25 cellular contexts compared by ENCODE assay signal in the genomic region with DNA sequence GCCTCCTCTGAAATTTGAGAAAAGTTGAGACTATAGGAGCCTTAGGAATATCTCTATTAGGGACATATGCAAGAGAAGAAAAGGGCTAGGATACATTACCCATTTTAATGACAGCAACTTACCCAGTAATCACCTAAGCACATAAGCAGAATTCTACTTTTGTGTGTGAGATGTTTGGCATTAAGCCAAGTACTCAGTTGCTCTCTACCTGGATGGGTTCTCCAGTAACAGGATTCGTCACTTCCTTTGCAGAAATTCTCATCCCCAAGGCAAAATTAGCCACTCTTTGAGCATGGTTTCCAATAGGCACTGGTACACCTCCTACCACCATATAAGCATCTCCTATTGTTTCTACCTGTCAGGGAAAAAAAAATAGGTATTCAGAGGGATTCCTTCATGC.
"Had no signal": no experiment of that assay in that cellular context is flagged by ENCODE, and none has a peak within 500 bp of the region (broad histone marks: within the 10 kb centered on the region; RNA-seq: fewer than 3 reads in every experiment).

No MANE protein-coding gene starts in this region.

- H3K36me3 ChIP-seq: gastrocnemius medialis, vagina had no signal

- H3K4me3 Mint-ChIP-seq: activated T-cell treated with anti-CD3 and anti-CD28 coated beads, Interleukin-2, amount 50 U/mL, for 24 hours; activated T-helper 17 cell treated with anti-CD3 and anti-CD28 coated beads, Interleukin-2, amount 50 U/mL, for 72 hours; brain; mesothelial cell of epicardium; naive thymus-derived CD8-positive, alpha-beta T cell had no signal

- ATAC-seq: activated naive CD4-positive, alpha-beta T cell treated with anti-CD3 and anti-CD28 coated beads, Interleukin-2, amount 50 U/mL, for 72 hours; activated T-helper 17 cell treated with anti-CD3 and anti-CD28 coated beads, Interleukin-2, amount 50 U/mL, for 72 hours; esophagus mucosa; gastrocnemius medialis; left ventricle myocardium superior; naive thymus-derived CD8-positive, alpha-beta T cell had no signal

- H3K27ac ChIP-seq: gastrocnemius medialis, testis, vagina had no signal

- DNase-seq: activated CD4-positive, alpha-beta T cell treated with anti-CD3 and anti-CD28 coated beads for 1 hour; activated CD4-positive, alpha-beta T cell treated with anti-CD3 and anti-CD28 coated beads, Interleukin-2, amount 50 U/mL, for 4 hours; activated CD8-positive, alpha-beta memory T cell treated with anti-CD3 and anti-CD28 coated beads for 24 hours; activated CD8-positive, alpha-beta memory T cell treated with anti-CD3 and anti-CD28 coated beads, Interleukin-2, amount 50 U/mL, for 4 hours; activated T-cell treated with anti-CD3 and anti-CD28 coated beads, Interleukin-2, amount 50 U/mL, for 24 hours; aorta; central memory CD4-positive, alpha-beta T cell; effector memory CD4-positive, alpha-beta T cell; gastrocnemius medialis; hypothalamus; left ventricle myocardium superior; mammary epithelial cell; naive thymus-derived CD8-positive, alpha-beta T cell; retina; stimulated activated CD4-positive, alpha-beta T cell treated with anti-CD3 and anti-CD28 coated beads, Interleukin-2, amount 100 ng/mL, for 48 hours; stimulated activated naive CD4-positive, alpha-beta T cell; testis; trophoblast cell had no signal

- H3K36me3 Mint-ChIP-seq: activated naive CD4-positive, alpha-beta T cell treated with anti-CD3 and anti-CD28 coated beads, Interleukin-2, amount 50 U/mL, for 72 hours had no signal

- H3K4me1 Mint-ChIP-seq: activated T-helper 17 cell treated with anti-CD3 and anti-CD28 coated beads, Interleukin-2, amount 50 U/mL, for 72 hours; mesothelial cell of epicardium; naive thymus-derived CD8-positive, alpha-beta T cell had no signal

- H3K4me3 ChIP-seq: gastrocnemius medialis, testis, vagina had no signal

- H3K9me3 ChIP-seq: testis, vagina had no signal

- H3K27me3 ChIP-seq: gastrocnemius medialis, testis, vagina had no signal

- H3K4me1 ChIP-seq: gastrocnemius medialis, testis, vagina had no signal

- H3K27ac Mint-ChIP-seq: activated naive CD4-positive, alpha-beta T cell treated with anti-CD3 and anti-CD28 coated beads, Interleukin-2, amount 50 U/mL, for 72 hours; activated T-cell treated with anti-CD3 and anti-CD28 coated beads, Interleukin-2, amount 50 U/mL, for 24 hours; activated T-helper 17 cell treated with anti-CD3 and anti-CD28 coated beads, Interleukin-2, amount 50 U/mL, for 72 hours; mesothelial cell of epicardium; naive thymus-derived CD8-positive, alpha-beta T cell; progenitor cell of endocrine pancreas had no signal
